In genomic region chr14:54902143-54902520, GRCh38 we compare ENCODE assay signal across 8 cellular contexts. TPM values are rescaled to one million over a fixed set of nuclear protein-coding genes. Genes with fewer than 3 reads are reported as not detected.
A peak's percentile ranks its signal among the peaks of the same experiment; 100 is the strongest.
DNase-seq lines count a peak whose midpoint lies in the region; ATAC-seq and TF ChIP-seq lines count a peak whose summit lies in the region.

No MANE protein-coding gene starts in this region.

- POLR2A ChIA-PET in WTC11 (lab: Charles Lee), result interaction anchor here (1.3 kb wide), 1 partner anchor 25 kb away, joined by 3 read pairs; no protein-coding TSS in a partner anchor

- intact Hi-C loops in left colon (cut with DNase I, micrococcal nuclease), result no loop called here

- ATAC-seq in HG02678 (IDR thresholded peaks at IDR 0.05; ENCODE audit: unreplicated experiment) (peak; percentile 47), WTC11 (peak; percentile 78), left colon (peak; percentile 74)

- H3K36me3 Mint-ChIP-seq in WTC11, result no peaks in the 10 kb centered on the region

- no peak for TF ChIP-seq CTCF in WTC11 (IDR thresholded peaks at IDR 0.05)
- peak; percentile 14 for TF ChIP-seq CTCF in cardiac fibroblast (IDR thresholded peaks at IDR 0.05; ENCODE audit: low read depth, low read length)

- peaks cover 39% of the 10 kb centered on the region for H3K27me3 Mint-ChIP-seq in WTC11 (ENCODE audit: low read depth)

- peak overlapping the region; percentile 73 for H3K4me3 Mint-ChIP-seq in WTC11

- CTCF ChIA-PET in WTC11 (lab: Charles Lee), result interaction anchor here (0.7 to 1.2 kb wide), 3 partner anchors 8 to 119 kb away, joined by 3 to 4 read pairs (median 3); no protein-coding TSS in a partner anchor

- H3K4me3 ChIP-seq in cardiac fibroblast (replicated peaks in 1 of 2; ENCODE audit: low read depth in 2 of 2, low read length in 2 of 2), result peak overlapping the region; percentile 79 to 83

- no peaks in the 10 kb centered on the region for H3K9me3 Mint-ChIP-seq in WTC11

- no peak overlapping the region for H3K27ac Mint-ChIP-seq in WTC11

- peaks cover 11% of the 10 kb centered on the region for H3K4me1 Mint-ChIP-seq in WTC11

- DNase-seq in NCI-H1694 (lab: John Stamatoyannopoulos, UW) (peak; percentile 3), NCI-H1694 treated with DMSO at 0.1 percent for 48 hours (lab: John Stamatoyannopoulos, UW) (no peak), NCI-H1105 treated with DMSO at 0.1 percent for 48 hours (lab: John Stamatoyannopoulos, UW) (peak; percentile 60), WTC11 (ENCODE audit: low spot score) (peak; percentile 70), cardiac fibroblast (ENCODE audit: low read depth in 2 of 2) (peak; percentile 67 to 73), left colon (peak; percentile 77 to 86)
- DNase-seq in stimulated activated CD4-positive, alpha-beta T cell treated with anti-CD3 and anti-CD28 coated beads, Interleukin-4, amount 100 ng/mL, for 1 hour, result peak; percentile 76

TF ChIP-seq in WTC11, 78 proteins besides CTCF, POLR2A, EP300 and RAD21 (continues in another document):
- no peak for TF ChIP-seq NR1H2 (CRISPR knock-in tag; IDR thresholded peaks at IDR 0.05)
- TF ChIP-seq KAT7 (CRISPR knock-in tag; IDR thresholded peaks at IDR 0.05; ENCODE audit: borderline replicate concordance), result no peak
- no peak for TF ChIP-seq PRRX2 (CRISPR knock-in tag; IDR thresholded peaks at IDR 0.05)
- TF ChIP-seq ZSCAN18 (CRISPR knock-in tag; IDR thresholded peaks at IDR 0.05), result no peak
- TF ChIP-seq, protein P1, sequence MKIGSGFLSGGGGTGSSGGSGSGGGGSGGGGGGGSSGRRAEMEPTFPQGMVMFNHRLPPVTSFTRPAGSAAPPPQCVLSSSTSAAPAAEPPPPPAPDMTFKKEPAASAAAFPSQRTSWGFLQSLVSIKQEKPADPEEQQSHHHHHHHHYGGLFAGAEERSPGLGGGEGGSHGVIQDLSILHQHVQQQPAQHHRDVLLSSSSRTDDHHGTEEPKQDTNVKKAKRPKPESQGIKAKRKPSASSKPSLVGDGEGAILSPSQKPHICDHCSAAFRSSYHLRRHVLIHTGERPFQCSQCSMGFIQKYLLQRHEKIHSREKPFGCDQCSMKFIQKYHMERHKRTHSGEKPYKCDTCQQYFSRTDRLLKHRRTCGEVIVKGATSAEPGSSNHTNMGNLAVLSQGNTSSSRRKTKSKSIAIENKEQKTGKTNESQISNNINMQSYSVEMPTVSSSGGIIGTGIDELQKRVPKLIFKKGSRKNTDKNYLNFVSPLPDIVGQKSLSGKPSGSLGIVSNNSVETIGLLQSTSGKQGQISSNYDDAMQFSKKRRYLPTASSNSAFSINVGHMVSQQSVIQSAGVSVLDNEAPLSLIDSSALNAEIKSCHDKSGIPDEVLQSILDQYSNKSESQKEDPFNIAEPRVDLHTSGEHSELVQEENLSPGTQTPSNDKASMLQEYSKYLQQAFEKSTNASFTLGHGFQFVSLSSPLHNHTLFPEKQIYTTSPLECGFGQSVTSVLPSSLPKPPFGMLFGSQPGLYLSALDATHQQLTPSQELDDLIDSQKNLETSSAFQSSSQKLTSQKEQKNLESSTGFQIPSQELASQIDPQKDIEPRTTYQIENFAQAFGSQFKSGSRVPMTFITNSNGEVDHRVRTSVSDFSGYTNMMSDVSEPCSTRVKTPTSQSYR (CRISPR knock-in tag; IDR thresholded peaks at IDR 0.05), result no peak
- no peak for TF ChIP-seq NFATC4 (CRISPR knock-in tag; IDR thresholded peaks at IDR 0.05)
- TF ChIP-seq, protein P2, sequence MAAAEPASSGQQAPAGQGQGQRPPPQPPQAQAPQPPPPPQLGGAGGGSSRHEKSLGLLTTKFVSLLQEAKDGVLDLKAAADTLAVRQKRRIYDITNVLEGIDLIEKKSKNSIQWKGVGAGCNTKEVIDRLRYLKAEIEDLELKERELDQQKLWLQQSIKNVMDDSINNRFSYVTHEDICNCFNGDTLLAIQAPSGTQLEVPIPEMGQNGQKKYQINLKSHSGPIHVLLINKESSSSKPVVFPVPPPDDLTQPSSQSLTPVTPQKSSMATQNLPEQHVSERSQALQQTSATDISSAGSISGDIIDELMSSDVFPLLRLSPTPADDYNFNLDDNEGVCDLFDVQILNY (CRISPR knock-in tag; IDR thresholded peaks at IDR 0.05), result 0 out of 2 replicates have a peak, but pooled peaks have one; percentile 11
- 0 out of 2 replicates have a peak, but pooled peaks have one; percentile 46 for TF ChIP-seq CBFB (CRISPR knock-in tag; IDR thresholded peaks at IDR 0.05; ENCODE audit: low read depth)
- no peak for TF ChIP-seq NFYB (CRISPR knock-in tag; conservative IDR thresholded peaks at IDR 0.05; ENCODE audit: low read depth)
- no peak for TF ChIP-seq TEAD1 (CRISPR knock-in tag; IDR thresholded peaks at IDR 0.05)
- TF ChIP-seq ELF4 (CRISPR knock-in tag; IDR thresholded peaks at IDR 0.05; ENCODE audit: low read depth), result no peak
- TF ChIP-seq, protein P3, sequence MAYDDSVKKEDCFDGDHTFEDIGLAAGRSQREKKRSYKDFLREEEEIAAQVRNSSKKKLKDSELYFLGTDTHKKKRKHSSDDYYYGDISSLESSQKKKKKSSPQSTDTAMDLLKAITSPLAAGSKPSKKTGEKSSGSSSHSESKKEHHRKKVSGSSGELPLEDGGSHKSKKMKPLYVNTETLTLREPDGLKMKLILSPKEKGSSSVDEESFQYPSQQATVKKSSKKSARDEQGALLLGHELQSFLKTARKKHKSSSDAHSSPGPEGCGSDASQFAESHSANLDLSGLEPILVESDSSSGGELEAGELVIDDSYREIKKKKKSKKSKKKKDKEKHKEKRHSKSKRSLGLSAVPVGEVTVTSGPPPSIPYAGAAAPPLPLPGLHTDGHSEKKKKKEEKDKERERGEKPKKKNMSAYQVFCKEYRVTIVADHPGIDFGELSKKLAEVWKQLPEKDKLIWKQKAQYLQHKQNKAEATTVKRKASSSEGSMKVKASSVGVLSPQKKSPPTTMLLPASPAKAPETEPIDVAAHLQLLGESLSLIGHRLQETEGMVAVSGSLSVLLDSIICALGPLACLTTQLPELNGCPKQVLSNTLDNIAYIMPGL (CRISPR knock-in tag; IDR thresholded peaks at IDR 0.05), result peak; percentile 7; the same call in 1 of the 2 replicates
- no peak for TF ChIP-seq ZNF416 (CRISPR knock-in tag; IDR thresholded peaks at IDR 0.05)
- TF ChIP-seq CREM (CRISPR knock-in tag; IDR thresholded peaks at IDR 0.05), result no peak
- TF ChIP-seq ZNF138 (CRISPR knock-in tag; conservative IDR thresholded peaks at IDR 0.05), result no peak
- no peak for TF ChIP-seq ATF1 (CRISPR knock-in tag; IDR thresholded peaks at IDR 0.05)
- no peak for TF ChIP-seq PREB (CRISPR knock-in tag; IDR thresholded peaks at IDR 0.05; ENCODE audit: borderline replicate concordance)
- TF ChIP-seq ZNF512 (CRISPR knock-in tag; IDR thresholded peaks at IDR 0.05; ENCODE audit: borderline replicate concordance), result no peak
- TF ChIP-seq RORB (CRISPR knock-in tag; IDR thresholded peaks at IDR 0.05), result no peak

RNA-seq across cellular contexts. Expression of gene GCH1, which starts 0.5 kb away (rescaled TPM):
- 9.2 to 10.3 TPM (median 9.8 TPM) in 3 replicates for total RNA-seq in WTC11 (2021)
- total RNA-seq in left colon, result 10 to 100 TPM; 26.6 to 34.3 TPM
